Comparison of ENCODE assay signal across 8 cellular contexts in the genomic region with DNA sequence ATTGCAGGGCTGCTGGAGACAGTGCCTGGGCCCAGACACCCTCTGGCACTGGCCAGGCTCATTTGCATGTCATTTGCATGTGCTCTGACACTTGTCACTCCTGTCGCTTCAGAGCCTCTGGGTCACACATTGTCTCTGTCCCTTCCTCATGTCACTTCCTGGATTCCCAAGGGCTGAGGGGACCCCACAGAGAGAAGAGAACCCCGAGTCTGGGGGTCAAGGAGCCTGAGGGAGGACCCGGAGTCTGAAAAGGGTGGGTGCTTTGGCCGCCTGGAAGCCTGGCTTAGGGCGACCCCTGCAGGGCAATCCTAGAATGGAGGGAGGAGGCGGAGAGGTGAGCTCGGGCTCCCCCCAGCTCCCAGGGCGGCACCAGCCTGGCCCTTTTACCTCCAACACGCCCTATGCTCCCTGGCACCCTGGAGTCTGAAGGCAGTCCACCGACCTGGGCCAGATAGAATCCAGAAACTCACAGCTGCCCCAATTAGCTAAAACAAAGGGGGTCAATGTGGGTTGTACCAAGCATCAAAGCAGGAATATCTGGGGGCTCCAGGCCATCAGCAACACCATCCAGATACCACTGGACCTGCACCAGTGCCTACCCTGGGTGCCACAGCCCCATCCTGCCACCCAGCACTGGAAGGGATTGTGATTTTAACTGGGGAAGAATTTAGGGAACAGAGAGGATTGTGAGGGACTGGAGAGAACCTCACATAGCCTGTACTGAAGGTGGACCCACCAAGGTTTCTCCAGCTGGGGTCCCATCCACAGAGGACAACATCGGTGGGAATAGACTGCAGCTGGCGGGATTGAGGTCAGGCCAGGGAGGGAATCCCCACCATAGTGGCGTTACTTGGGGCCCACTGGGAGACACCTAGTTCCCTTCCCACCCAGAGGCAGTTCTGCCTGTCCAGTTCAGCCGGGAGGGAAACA. TPM values are rescaled to one million over a fixed set of nuclear protein-coding genes. Genes with fewer than 3 reads are reported as not detected.
DNase-seq lines count a peak whose midpoint lies in the region; TF ChIP-seq lines count a peak whose summit lies in the region.

No MANE protein-coding gene starts in this region.

- H3K36me3 Mint-ChIP-seq in HFFc6 (ENCODE audit: low read depth) (no peaks in the 10 kb centered on the region), osteocyte (ENCODE audit: unreplicated experiment) (no peaks in the 10 kb centered on the region), type B pancreatic cell (no peaks in the 10 kb centered on the region)

- peak; percentile 33 to 40 for DNase-seq in NCI-H187 (lab: John Stamatoyannopoulos, UW)
- DNase-seq in NCI-H187 treated with DMSO at 0.1 percent for 48 hours (lab: John Stamatoyannopoulos, UW) = no peak
- peak; percentile 17 for DNase-seq in HFFc6
- DNase-seq in NCI-H69 (lab: John Stamatoyannopoulos, UW) = peak; percentile 74
- DNase-seq in activated T-cell treated with anti-CD3 and anti-CD28 coated beads for 48 hours (ENCODE audit: low read depth) = peak; percentile 79
- peak; percentile 35 for DNase-seq in fibroblast of mammary gland (ENCODE audit: low read depth)
- DNase-seq in osteocyte (ENCODE audit: extremely low spot score, unreplicated experiment) = no peak
- peak; percentile 81 for DNase-seq in type B pancreatic cell (ENCODE audit: extremely low spot score, unreplicated experiment)

- no peak overlapping the region for H3K4me3 ChIP-seq in fibroblast of mammary gland (ENCODE audit: control insufficient read depth, low read depth, low read length)

- H3K27me3 Mint-ChIP-seq in HFFc6 (ENCODE audit: insufficient read depth) (no peaks in the 10 kb centered on the region; the same call in none of the 2 replicates), osteocyte (ENCODE audit: unreplicated experiment) (no peaks in the 10 kb centered on the region), type B pancreatic cell (peaks cover 16% of the 10 kb centered on the region)

- H3K27ac Mint-ChIP-seq in HFFc6 (peak overlapping the region; percentile 95), osteocyte (ENCODE audit: unreplicated experiment) (peak overlapping the region; percentile 95), type B pancreatic cell (peak overlapping the region; percentile 97)

- no peaks in the 10 kb centered on the region for H3K9me3 Mint-ChIP-seq in HFFc6
- no peaks in the 10 kb centered on the region for H3K9me3 Mint-ChIP-seq in osteocyte (ENCODE audit: unreplicated experiment)
- H3K9me3 Mint-ChIP-seq in type B pancreatic cell = no peaks in the 10 kb centered on the region

- H3K4me3 Mint-ChIP-seq in HFFc6 (peak overlapping the region; percentile 42), osteocyte (ENCODE audit: unreplicated experiment) (no peak overlapping the region), type B pancreatic cell (peak overlapping the region; percentile 54)

- peak; percentile 94 for TF ChIP-seq CTCF in HFFc6 (IDR thresholded peaks at IDR 0.05)
- TF ChIP-seq CTCF in fibroblast of mammary gland (conservative IDR thresholded peaks at IDR 0.05; ENCODE audit: control insufficient read depth, insufficient read depth, low read depth, low read length) = peak; percentile 77
- TF ChIP-seq CTCF in osteocyte (IDR thresholded peaks at IDR 0.05) = peak; percentile 68
- TF ChIP-seq CTCF in type B pancreatic cell (conservative IDR thresholded peaks at IDR 0.05) = peak; percentile 84

- H3K4me1 Mint-ChIP-seq in HFFc6 (ENCODE audit: low read depth) (peaks cover 53% of the 10 kb centered on the region), osteocyte (ENCODE audit: unreplicated experiment) (peaks cover 58% of the 10 kb centered on the region), type B pancreatic cell (ENCODE audit: unreplicated experiment) (peaks cover 15% of the 10 kb centered on the region)

RNA-seq across cellular contexts. Expression of gene KRT78, which starts 21.8 kb away (rescaled TPM):
- under 1 TPM in 1 of 6 experiments, not detected in 5; 0.30 TPM for total RNA-seq in HFFc6 (2021; fragmentation: NEBNext Ultra II Directional; extraction: Animal tissue kit (Norgen Biotek cat#: 25700))
- total RNA-seq in osteocyte (not detected in 2 replicates), type B pancreatic cell (ENCODE audit: low replicate concordance) (14.7 and 29.1 TPM in 2 replicates)

RNA-seq across cellular contexts. Expression of gene KRT8, which starts 34.2 kb away (rescaled TPM):
- 10 to 100 TPM; 41.4 to 50.4 (median 44.8) TPM for total RNA-seq in HFFc6 (2021; fragmentation: NEBNext Ultra II Directional; extraction: Animal tissue kit (Norgen Biotek cat#: 25700))
- total RNA-seq in osteocyte (18.6 and 19.8 TPM in 2 replicates), type B pancreatic cell (ENCODE audit: low replicate concordance) (768 and 2,227 TPM in 2 replicates)

RNA-seq across cellular contexts. Expression of gene KRT79, which starts 36.5 kb away (rescaled TPM):
- total RNA-seq in HFFc6 (2021; fragmentation: NEBNext Ultra II Directional; extraction: Animal tissue kit (Norgen Biotek cat#: 25700)) = not detected
- total RNA-seq in osteocyte = not detected in 2 replicates
- total RNA-seq in type B pancreatic cell (ENCODE audit: low replicate concordance) = not detected in 2 replicates

RNA-seq across cellular contexts. Expression of gene KRT4, which starts 56.7 kb away (rescaled TPM):
- under 1 TPM in 4 of 6 experiments, not detected in 2; 0.18 to 0.31 (median 0.30) TPM for total RNA-seq in HFFc6 (2021; fragmentation: NEBNext Ultra II Directional; extraction: Animal tissue kit (Norgen Biotek cat#: 25700))
- total RNA-seq in osteocyte (not detected in 2 replicates), type B pancreatic cell (ENCODE audit: low replicate concordance) (1,276 and 3,134 TPM in 2 replicates)

Comparison
In these comparisons a context has a peak if more than half of its experiments do, and no peak if none do; other contexts are left out.
1. DNase-seq: peak in NCI-H187 (2 of 2), HFFc6 (single experiment), NCI-H69 (single experiment), activated T-cell treated with anti-CD3 and anti-CD28 coated beads for 48 hours (single experiment), fibroblast of mammary gland (single experiment) and type B pancreatic cell (single experiment); none in NCI-H187 treated with DMSO at 0.1 percent for 48 hours (single experiment) and osteocyte (single experiment).
2. RNA of gene KRT78, which starts 21.8 kb away (total RNA-seq): 14.7 to 29.1 TPM in type B pancreatic cell; 0.30 TPM in HFFc6 and not detected in osteocyte; every median in the first group is over 10 times any median in the second.
3. RNA of gene KRT8, which starts 34.2 kb away (total RNA-seq): 768 to 2,227 TPM in type B pancreatic cell; 41.4 to 50.4 TPM in HFFc6 and 18.6 to 19.8 TPM in osteocyte; every median in the first group is over 10 times any median in the second.
4. Peak in every context shown above with its lines, with median percentiles within 50 percentile points of each other: H3K27ac Mint-ChIP-seq and CTCF ChIP-seq.